Comparison of ENCODE assay signal across 24 cellular contexts in genomic region chr9:16532272-16532671, GRCh38.
DNase-seq lines count a peak whose midpoint lies in the region; FAIRE-seq and TF ChIP-seq lines count a peak whose summit lies in the region.
"Had no signal": no experiment of that assay in that cellular context is flagged by ENCODE, and none has a peak within 500 bp of the region (broad histone marks: within the 10 kb centered on the region; RNA-seq: fewer than 3 reads in every experiment).

No MANE protein-coding gene starts in this region.

- peaks cover 4% of the 10 kb centered on the region for H3K36me3 ChIP-seq in astrocyte (ENCODE audit: insufficient read depth, low read length)
- no peaks in the 10 kb centered on the region for H3K36me3 ChIP-seq in BE2C
- H3K36me3 ChIP-seq: heart left ventricle, neutrophil, prostate gland, transverse colon had no signal

- H3K4me3 Mint-ChIP-seq in astrocyte (ENCODE audit: unreplicated experiment) (no peak overlapping the region), nephron (no peak overlapping the region), type B pancreatic cell (no peak overlapping the region)
- H3K4me3 Mint-ChIP-seq: activated CD4-positive, alpha-beta memory T cell treated with anti-CD3 and anti-CD28 coated beads for 36 hours; activated T-cell treated with anti-CD3 and anti-CD28 coated beads, Interleukin-2, amount 50 U/mL, for 72 hours; effector memory CD8-positive, alpha-beta T cell had no signal

- no peak for DNase-seq in AG04450 (ENCODE audit: low read depth, low spot score)
- DNase-seq in NB4 (ENCODE audit: low read depth) = peak; percentile 49
- DNase-seq in astrocyte (ENCODE audit: low read depth) = no peak
- DNase-seq in BE2C = no peak
- no peak for DNase-seq in HCEC 1CT
- no peak for DNase-seq in cortex of kidney (lab: John Stamatoyannopoulos, UW)
- no peak for DNase-seq in type B pancreatic cell (ENCODE audit: extremely low spot score, unreplicated experiment)
- DNase-seq: activated CD4-positive, alpha-beta memory T cell treated with anti-CD3 and anti-CD28 coated beads for 36 hours; activated CD4-positive, alpha-beta T cell treated with anti-CD3 and anti-CD28 coated beads for 1 hour; activated naive CD4-positive, alpha-beta T cell; activated T-cell treated with anti-CD3 and anti-CD28 coated beads, Interleukin-2, amount 50 U/mL, for 72 hours; C1 segment of cervical spinal cord; central memory CD4-positive, alpha-beta T cell; DMS79; effector memory CD8-positive, alpha-beta T cell; heart left ventricle; kidney; NCI-H1436 treated with DMSO at 0.1 percent for 48 hours; NCI-H2107; stimulated activated CD4-positive, alpha-beta T cell treated with anti-CD3 and anti-CD28 coated beads, Interleukin-4, amount 100 ng/mL, for 4 hours; transverse colon had no signal

- H3K4me1 ChIP-seq in astrocyte (ENCODE audit: insufficient read depth, low read length) (peaks cover 12% of the 10 kb centered on the region), BE2C (no peaks in the 10 kb centered on the region)
- H3K4me1 ChIP-seq: prostate gland had no signal

- H4K20me1 ChIP-seq in astrocyte (ENCODE audit: insufficient read depth, low read length) = no peaks in the 10 kb centered on the region

- H3K27ac Mint-ChIP-seq in astrocyte (ENCODE audit: unreplicated experiment) (peak overlapping the region; percentile 89), nephron (peak overlapping the region in 2 of 3 experiments; percentile 65 to 80), type B pancreatic cell (no peak overlapping the region)
- H3K27ac Mint-ChIP-seq: activated CD4-positive, alpha-beta memory T cell treated with anti-CD3 and anti-CD28 coated beads for 36 hours; activated T-cell treated with anti-CD3 and anti-CD28 coated beads, Interleukin-2, amount 50 U/mL, for 72 hours; effector memory CD8-positive, alpha-beta T cell had no signal

- H3K36me3 Mint-ChIP-seq in astrocyte (ENCODE audit: low read depth, unreplicated experiment) (peaks cover 1% of the 10 kb centered on the region), nephron (ENCODE audit: low read depth) (peaks cover 5% of the 10 kb centered on the region), type B pancreatic cell (peaks cover 3% of the 10 kb centered on the region)
- H3K36me3 Mint-ChIP-seq: activated CD4-positive, alpha-beta memory T cell treated with anti-CD3 and anti-CD28 coated beads for 36 hours had no signal

- H3K27me3 Mint-ChIP-seq in astrocyte (ENCODE audit: low read depth, unreplicated experiment) (no peaks in the 10 kb centered on the region), nephron (ENCODE audit: low read depth) (no peaks in the 10 kb centered on the region), type B pancreatic cell (peaks cover 4% of the 10 kb centered on the region)
- H3K27me3 Mint-ChIP-seq: activated CD4-positive, alpha-beta memory T cell treated with anti-CD3 and anti-CD28 coated beads for 36 hours; effector memory CD8-positive, alpha-beta T cell had no signal

- FAIRE-seq in astrocyte (lab: Jason Lieb, UNC) = no peak

- no peak overlapping the region for H2AFZ ChIP-seq in astrocyte (ENCODE audit: low read depth, low read length)

- no peak for TF ChIP-seq POLR2A in NB4 (IDR thresholded peaks at IDR 0.05; ENCODE audit: extremely low read depth, insufficient read length)

- H3K27ac ChIP-seq in AG04450 (ENCODE audit: low read depth, low read length) (peak overlapping the region; percentile 55), astrocyte (ENCODE audit: low read depth, low read length) (peak overlapping the region; percentile 66)
- H3K27ac ChIP-seq: heart left ventricle, neutrophil, prostate gland had no signal

- H3K9me3 ChIP-seq in AG04450 (ENCODE audit: control insufficient read depth, insufficient read depth, low read length) (no peaks in the 10 kb centered on the region), astrocyte (ENCODE audit: insufficient read depth, low read depth, low read length) (no peaks in the 10 kb centered on the region), BE2C (no peaks in the 10 kb centered on the region)
- H3K9me3 ChIP-seq: heart left ventricle, neutrophil, prostate gland, transverse colon had no signal

- H3K9me3 Mint-ChIP-seq in astrocyte (ENCODE audit: unreplicated experiment) = no peaks in the 10 kb centered on the region
- no peaks in the 10 kb centered on the region for H3K9me3 Mint-ChIP-seq in nephron
- no peaks in the 10 kb centered on the region for H3K9me3 Mint-ChIP-seq in type B pancreatic cell
- H3K9me3 Mint-ChIP-seq: activated T-cell treated with anti-CD3 and anti-CD28 coated beads, Interleukin-2, amount 50 U/mL, for 72 hours had no signal

- CTCF ChIA-PET in AG04450 (lab: Charles Lee) = interaction anchor here (0.6 kb wide), 1 partner anchor 45 kb away, joined by 3 read pairs; no protein-coding TSS in a partner anchor

- TF ChIP-seq CTCF in AG04450 (IDR thresholded peaks at IDR 0.05; ENCODE audit: low read depth, low read length) = no peak
- no peak for TF ChIP-seq CTCF in NB4 (IDR thresholded peaks at IDR 0.05; ENCODE audit: low read depth, low read length)
- no peak for TF ChIP-seq CTCF in astrocyte (IDR thresholded peaks at IDR 0.05; ENCODE audit: insufficient read depth, low read depth, low read length)
- no peak for TF ChIP-seq CTCF in nephron (IDR thresholded peaks at IDR 0.05; ENCODE audit: unreplicated experiment in 3 of 3)
- no peak for TF ChIP-seq CTCF in BE2C (IDR thresholded peaks at IDR 0.05; ENCODE audit: low read depth, low read length)
- TF ChIP-seq CTCF in type B pancreatic cell (conservative IDR thresholded peaks at IDR 0.05) = no peak

- H3K27me3 ChIP-seq in AG04450 (ENCODE audit: control insufficient read depth, insufficient read depth, low read length) = no peaks in the 10 kb centered on the region
- H3K27me3 ChIP-seq in astrocyte (ENCODE audit: insufficient read depth, low read length) = no peaks in the 10 kb centered on the region
- no peaks in the 10 kb centered on the region for H3K27me3 ChIP-seq in BE2C
- H3K27me3 ChIP-seq: neutrophil, transverse colon had no signal

- POLR2A ChIA-PET in AG04450 (lab: Yijun Ruan, JAX) = interaction anchor here (1.2 kb wide), 1 partner anchor 10 kb away, joined by 5 read pairs; no protein-coding TSS in a partner anchor

- H3K4me3 ChIP-seq in AG04450 (ENCODE audit: low read depth, low read length) (no peak overlapping the region), NB4 (ENCODE audit: low read depth, low read length) (no peak overlapping the region), astrocyte (ENCODE audit: insufficient read depth, low read depth, low read length) (no peak overlapping the region), BE2C (ENCODE audit: low read depth, low read length) (no peak overlapping the region)
- H3K4me3 ChIP-seq: heart left ventricle, prostate gland, transverse colon had no signal

- H3K9ac ChIP-seq in astrocyte (ENCODE audit: low read length) = no peak overlapping the region

- no peak overlapping the region for H3K4me2 ChIP-seq in astrocyte (ENCODE audit: low read length)

- no peaks in the 10 kb centered on the region for H3K79me2 ChIP-seq in astrocyte (ENCODE audit: insufficient read depth, low read length)

- peaks cover 25% of the 10 kb centered on the region for H3K4me1 Mint-ChIP-seq in astrocyte (ENCODE audit: low read depth, unreplicated experiment)
- H3K4me1 Mint-ChIP-seq in nephron = peaks cover 41% of the 10 kb centered on the region
- peaks cover 29% of the 10 kb centered on the region for H3K4me1 Mint-ChIP-seq in type B pancreatic cell (ENCODE audit: unreplicated experiment)
